Comparison of ENCODE assay signal across 25 cellular contexts in genomic region chr21:35154788-35155187, GRCh38.
DNase-seq lines count a peak whose midpoint lies in the region; ATAC-seq, FAIRE-seq and TF ChIP-seq lines count a peak whose summit lies in the region.
"Had no signal": no experiment of that assay in that cellular context is flagged by ENCODE, and none has a peak within 500 bp of the region (broad histone marks: within the 10 kb centered on the region; RNA-seq: fewer than 3 reads in every experiment).

No MANE protein-coding gene starts in this region.

- no peak for TF ChIP-seq POLR2A in K562 (conservative IDR thresholded peaks at IDR 0.05)

- H3K9me3 Mint-ChIP-seq in activated T-helper 1 cell treated with anti-CD3 and anti-CD28 coated beads, Interleukin-12 subunit alpha, Interleukin-12 subunit beta, Interleukin-2, Interleukin-4 antibody, amounts not matched to agents 30 ng/mL and 10 ng/mL and 1 ng/mL, durations not matched to agents 14 hours and 24 hours and 36 hours = peaks cover 52% of the 10 kb centered on the region

- H3K27me3 ChIP-seq in K562 (ENCODE audit: control insufficient read depth in 2 of 2, insufficient read depth in 2 of 2, low read length in 2 of 2) = no peaks in the 10 kb centered on the region
- H3K27me3 ChIP-seq: BLaER1 had no signal

- no peaks in the 10 kb centered on the region for H3K9me1 ChIP-seq in K562 (ENCODE audit: control insufficient read depth, insufficient read depth, low read length)

- WGBS in K562 (ENCODE audit: insufficient coverage, low coverage, missing lambda C conversion rate) = 16% methylated on average over 6 of the region's 6 CpGs

- DNase-seq in NCI-H510A treated with DMSO at 0.1 percent for 48 hours (lab: John Stamatoyannopoulos, UW) (peak; percentile 37), NCI-H510A (lab: John Stamatoyannopoulos, UW) (no peak), Caki2 (ENCODE audit: low read depth) (peak; percentile 21), K562 (ENCODE audit: extremely low read depth in 1 of 4, low spot score in 3 of 4) (peak; percentile 31 to 64 (median 50)), NCI-H1092 (lab: John Stamatoyannopoulos, UW) (no peak), HuH-7 (ENCODE audit: low spot score) (no peak)
- no peak for DNase-seq in activated T-helper 1 cell treated with anti-CD3 and anti-CD28 coated beads, Interleukin-12 subunit alpha, Interleukin-12 subunit beta, Interleukin-2, Interleukin-4 antibody, amounts not matched to agents 30 ng/mL and 10 ng/mL and 1 ng/mL, durations not matched to agents 14 hours and 24 hours and 36 hours (ENCODE audit: low spot score)
- DNase-seq: Caco-2; CD4-positive, CD25-positive, alpha-beta regulatory T cell; CD8-positive, alpha-beta T cell; DMS53; DMS79 treated with DMSO at 0.1 percent for 48 hours; GF-D8; GM23248; H7; HCEC 1CT had no signal

- no peak overlapping the region for H3K9ac ChIP-seq in K562 (ENCODE audit: insufficient read depth in 1 of 2, low read depth in 2 of 2, low read length in 2 of 2)
- H3K9ac ChIP-seq: BLaER1, GM23248 had no signal

- H3K27ac ChIP-seq in K562 (ENCODE audit: extremely low read depth, low read depth, low read length) = no peak overlapping the region
- H3K27ac ChIP-seq: 22Rv1, BLaER1, C4-2B, GM23248 had no signal

- H3K9me3 ChIP-seq in K562 (replicated peaks; ENCODE audit: control insufficient read depth, insufficient read depth, low read depth, low read length) = peaks cover 15% of the 10 kb centered on the region

- H3K79me2 ChIP-seq in K562 (ENCODE audit: control insufficient read depth, insufficient read depth, low read length) = no peaks in the 10 kb centered on the region

- CTCF ChIA-PET in K562 (lab: Yijun Ruan, JAX; ENCODE audit: low intra/inter-chr PET ratio) = no interaction called here

- POLR2A ChIA-PET in K562 (lab: Yijun Ruan, JAX) = no interaction called here

- H3K36me3 Mint-ChIP-seq in activated T-helper 1 cell treated with anti-CD3 and anti-CD28 coated beads, Interleukin-12 subunit alpha, Interleukin-12 subunit beta, Interleukin-2, Interleukin-4 antibody, amounts not matched to agents 30 ng/mL and 10 ng/mL and 1 ng/mL, durations not matched to agents 14 hours and 24 hours and 36 hours (ENCODE audit: low read depth) = peaks cover 17% of the 10 kb centered on the region
- H3K36me3 Mint-ChIP-seq: CD8-positive, alpha-beta T cell had no signal

- no peak; the same call in 1 of the 2 replicates for TF ChIP-seq EP300 in K562 (IDR thresholded peaks at IDR 0.05; ENCODE audit: low read length)

- peak overlapping the region; percentile 32 for H3K27ac Mint-ChIP-seq in activated T-helper 1 cell treated with anti-CD3 and anti-CD28 coated beads, Interleukin-12 subunit alpha, Interleukin-12 subunit beta, Interleukin-2, Interleukin-4 antibody, amounts not matched to agents 30 ng/mL and 10 ng/mL and 1 ng/mL, durations not matched to agents 14 hours and 24 hours and 36 hours
- H3K27ac Mint-ChIP-seq: B cell; CD4-positive, CD25-positive, alpha-beta regulatory T cell; CD8-positive, alpha-beta T cell had no signal

- peak overlapping the region; percentile 8; the same call in 1 of the 2 replicates for H3K4me2 ChIP-seq in K562 (ENCODE audit: insufficient read depth, low read length)
- H3K4me2 ChIP-seq: BLaER1 had no signal

- intact Hi-C loops in activated T-helper 1 cell treated with anti-CD3 and anti-CD28 coated beads, Interleukin-12 subunit alpha, Interleukin-12 subunit beta, Interleukin-2, Interleukin-4 antibody, amounts not matched to agents 30 ng/mL and 10 ng/mL and 1 ng/mL, durations not matched to agents 14 hours and 24 hours and 36 hours (cut with micrococcal nuclease) = loop anchor here (5.0 kb wide), 1 partner anchor 43 kb away; no protein-coding TSS in a partner anchor
- intact Hi-C loops in K562 (cut with micrococcal nuclease) = no loop called here

- peaks cover 32% of the 10 kb centered on the region for H3K4me1 Mint-ChIP-seq in activated T-helper 1 cell treated with anti-CD3 and anti-CD28 coated beads, Interleukin-12 subunit alpha, Interleukin-12 subunit beta, Interleukin-2, Interleukin-4 antibody, amounts not matched to agents 30 ng/mL and 10 ng/mL and 1 ng/mL, durations not matched to agents 14 hours and 24 hours and 36 hours (ENCODE audit: low read depth)
- H3K4me1 Mint-ChIP-seq: B cell; CD4-positive, CD25-positive, alpha-beta regulatory T cell had no signal

- peak overlapping the region; percentile 78 for H2AFZ ChIP-seq in K562 (ENCODE audit: low read depth, low read length)
- H2AFZ ChIP-seq: GM23248 had no signal

- H3K27me3 Mint-ChIP-seq in activated T-helper 1 cell treated with anti-CD3 and anti-CD28 coated beads, Interleukin-12 subunit alpha, Interleukin-12 subunit beta, Interleukin-2, Interleukin-4 antibody, amounts not matched to agents 30 ng/mL and 10 ng/mL and 1 ng/mL, durations not matched to agents 14 hours and 24 hours and 36 hours (ENCODE audit: insufficient read depth) = no peaks in the 10 kb centered on the region
- H3K27me3 Mint-ChIP-seq: B cell had no signal

- peak; percentile 85 for ATAC-seq in K562
- no peak for ATAC-seq in GM18511 (IDR thresholded peaks at IDR 0.05; ENCODE audit: unreplicated experiment)
- ATAC-seq: CD8-positive, alpha-beta T cell had no signal

- H3K4me3 ChIP-seq in K562 = no peak overlapping the region
- H3K4me3 ChIP-seq: BLaER1, GM23248 had no signal

- peaks cover 0 to 6% of the 10 kb centered on the region in 2 experiments; a peak in 2 of 5 replicates for H3K4me1 ChIP-seq in K562 (replicated peaks in 1 of 2; ENCODE audit: control insufficient read depth in 2 of 2, insufficient read depth in 2 of 2, low read length in 2 of 2)
- H3K4me1 ChIP-seq: BLaER1 had no signal

- in situ Hi-C loops in Caki2 (cut with HindIII; ENCODE audit: low pct_unique_long_range_greater_than_20kb, low sequenced_read_pairs) (no loop called here), K562 (cut with MboI) (no loop called here)

- no peaks in the 10 kb centered on the region for H3K36me3 ChIP-seq in K562 (ENCODE audit: control insufficient read depth, insufficient read depth, low read length)
- H3K36me3 ChIP-seq: BLaER1 had no signal

- TF ChIP-seq RAD21 in K562 (CRISPR knock-in tag; conservative IDR thresholded peaks at IDR 0.05 in 1 of 2, IDR thresholded peaks at IDR 0.05 in 1 of 2) = peak in 1 of 2 experiments; percentile 48; a peak in 3 of 4 replicates

- no TSS peak for BruUV-seq in K562 (replicated peaks; lab: Mats Ljungman, UMichigan)

- no peak overlapping the region for H3K4me3 Mint-ChIP-seq in activated T-helper 1 cell treated with anti-CD3 and anti-CD28 coated beads, Interleukin-12 subunit alpha, Interleukin-12 subunit beta, Interleukin-2, Interleukin-4 antibody, amounts not matched to agents 30 ng/mL and 10 ng/mL and 1 ng/mL, durations not matched to agents 14 hours and 24 hours and 36 hours
- H3K4me3 Mint-ChIP-seq: B cell; CD4-positive, CD25-positive, alpha-beta regulatory T cell; CD8-positive, alpha-beta T cell had no signal

- H4K20me1 ChIP-seq in K562 (replicated peaks; ENCODE audit: control insufficient read depth, insufficient read depth, low read length) = no peaks in the 10 kb centered on the region
- H4K20me1 ChIP-seq: BLaER1 had no signal

- peak; percentile 77 for FAIRE-seq in K562 (lab: Jason Lieb, UNC)
- FAIRE-seq: A204.1, GM12891, GM18507, H1 had no signal

- no peak; a peak in 1 of 6 replicates for TF ChIP-seq CTCF in K562 (IDR thresholded peaks at IDR 0.05 in 2 of 3, conservative IDR thresholded peaks at IDR 0.05 in 1 of 3; ENCODE audit: insufficient read depth in 2 of 3, low read depth in 1 of 3, low read length in 3 of 3)

TF ChIP-seq in K562, 482 proteins besides CTCF, POLR2A, EP300 and RAD21 (continues in another document):
- no peak for TF ChIP-seq MECOM (CRISPR knock-in tag; IDR thresholded peaks at IDR 0.05)
- TF ChIP-seq, protein P1, sequence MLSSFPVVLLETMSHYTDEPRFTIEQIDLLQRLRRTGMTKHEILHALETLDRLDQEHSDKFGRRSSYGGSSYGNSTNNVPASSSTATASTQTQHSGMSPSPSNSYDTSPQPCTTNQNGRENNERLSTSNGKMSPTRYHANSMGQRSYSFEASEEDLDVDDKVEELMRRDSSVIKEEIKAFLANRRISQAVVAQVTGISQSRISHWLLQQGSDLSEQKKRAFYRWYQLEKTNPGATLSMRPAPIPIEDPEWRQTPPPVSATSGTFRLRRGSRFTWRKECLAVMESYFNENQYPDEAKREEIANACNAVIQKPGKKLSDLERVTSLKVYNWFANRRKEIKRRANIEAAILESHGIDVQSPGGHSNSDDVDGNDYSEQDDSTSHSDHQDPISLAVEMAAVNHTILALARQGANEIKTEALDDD (IDR thresholded peaks at IDR 0.05) = peak; percentile 42; the same call in 1 of the 2 replicates
- TF ChIP-seq HNRNPLL (IDR thresholded peaks at IDR 0.05; ENCODE audit: low read depth, low read length, poor library complexity, severe bottlenecking) = no peak
- no peak for TF ChIP-seq PHF21A (IDR thresholded peaks at IDR 0.05; ENCODE audit: borderline replicate concordance, low read depth)
- TF ChIP-seq SMARCE1 (IDR thresholded peaks at IDR 0.05) = 0 out of 2 replicates have a peak, but pooled peaks have one; percentile 22
- no peak for TF ChIP-seq CTCFL (IDR thresholded peaks at IDR 0.05; ENCODE audit: borderline replicate concordance, insufficient read depth, low read depth, low read length, poor library complexity, severe bottlenecking)

Comparison
In these comparisons a context has a peak if more than half of its experiments do, and no peak if none do; other contexts are left out.
1. DNase-seq: peak in NCI-H510A treated with DMSO at 0.1 percent for 48 hours (single experiment), Caki2 (single experiment) and K562 (4 of 4); none in NCI-H510A (single experiment), activated T-helper 1 cell treated with anti-CD3 and anti-CD28 coated beads, Interleukin-12 subunit alpha, Interleukin-12 subunit beta, Interleukin-2, Interleukin-4 antibody, amounts not matched to agents 30 ng/mL and 10 ng/mL and 1 ng/mL, durations not matched to agents 14 hours and 24 hours and 36 hours (single experiment), NCI-H1092 (single experiment) and HuH-7 (single experiment).